23 cellular contexts compared by ENCODE assay signal in genomic region chr9:129828969-129829368, GRCh38.
"Had no signal": no experiment of that assay in that cellular context is flagged by ENCODE, and none has a peak within 500 bp of the region (broad histone marks: within the 10 kb centered on the region; RNA-seq: fewer than 3 reads in every experiment).

No MANE protein-coding gene starts in this region.

- H3K36me3 Mint-ChIP-seq: natural killer cell had no signal

- ATAC-seq: left cardiac atrium, left lobe of liver, natural killer cell, pancreas, right cardiac atrium, sciatic nerve, upper lobe of right lung had no signal

- H3K27me3 Mint-ChIP-seq: naive B cell had no signal

- H3K9me3 Mint-ChIP-seq: mesothelial cell of epicardium, naive B cell, natural killer cell, nephron progenitor cell had no signal

- H3K27ac Mint-ChIP-seq: natural killer cell, nephron progenitor cell had no signal

- H3K4me3 Mint-ChIP-seq: mesothelial cell of epicardium, natural killer cell, nephron progenitor cell had no signal

- DNase-seq: hippocampal formation; kidney glomerular epithelial cell; left cardiac atrium; mesendoderm; naive B cell; natural killer cell; nephron progenitor cell; nucleus accumbens; pancreas; posterior cingulate gyrus; retina; stimulated activated CD4-positive, alpha-beta T cell treated with anti-CD3 and anti-CD28 coated beads, Interleukin-12 subunit alpha, Interleukin-12 subunit beta, amount 100 ng/mL, for 4 hours; stimulated activated CD4-positive, alpha-beta T cell treated with anti-CD3 and anti-CD28 coated beads, Interleukin-15, amount 100 ng/mL, for 24 hours; stimulated activated CD4-positive, alpha-beta T cell treated with anti-CD3 and anti-CD28 coated beads, Interleukin-2, amount 100 ng/mL, for 24 hours; stimulated activated CD4-positive, alpha-beta T cell treated with anti-CD3 and anti-CD28 coated beads, Interleukin-4, amount 100 ng/mL, for 1 hour; stimulated activated naive CD4-positive, alpha-beta T cell treated with Interleukin-2 at 50 U/mL for 16 hours; tibial artery; trophoblast cell; upper lobe of right lung had no signal
